ENCODE assay signal across 2 cellular contexts in genomic region chr11:27910186-27910941, GRCh38.
TF ChIP-seq lines count a peak whose summit lies in the region.

No MANE protein-coding gene starts in this region.

TF ChIP-seq in HCT116, 20 proteins besides CTCF, POLR2A, EP300 and RAD21:
- TF ChIP-seq SP1 (IDR thresholded peaks at IDR 0.05; ENCODE audit: low read depth) (peak; percentile 21; the same call in 1 of the 2 replicates), FOSL1 (IDR thresholded peaks at IDR 0.05; ENCODE audit: low read depth) (peak; percentile 76), CEBPB (IDR thresholded peaks at IDR 0.05; ENCODE audit: low read depth) (0 out of 2 replicates have a peak, but pooled peaks have one; percentile 7), TCF7L2 (IDR thresholded peaks at IDR 0.05; ENCODE audit: borderline replicate concordance, extremely low read depth, insufficient read depth, insufficient read length) (no peak), ZFX (IDR thresholded peaks at IDR 0.05) (no peak), JUND (IDR thresholded peaks at IDR 0.05) (peak; percentile 22; the same call in 1 of the 2 replicates), ELF1 (IDR thresholded peaks at IDR 0.05; ENCODE audit: borderline replicate concordance, low read depth) (no peak)

TF ChIP-seq in SK-N-SH, 30 proteins besides CTCF, POLR2A, EP300 and RAD21:
- TF ChIP-seq SMC3 (IDR thresholded peaks at IDR 0.05; ENCODE audit: low read depth, low read length) (no peak), PBX3 (IDR thresholded peaks at IDR 0.05) (peak; percentile 32; the same call in 1 of the 2 replicates), TCF12 (IDR thresholded peaks at IDR 0.05) (peak; percentile 44), RCOR1 (IDR thresholded peaks at IDR 0.05; ENCODE audit: low read length) (no peak), IRF3 (IDR thresholded peaks at IDR 0.05; ENCODE audit: low read depth, low read length) (no peak), CHD2 (IDR thresholded peaks at IDR 0.05; ENCODE audit: low read length, partially characterized antibody) (no peak), FOSL2 (IDR thresholded peaks at IDR 0.05; ENCODE audit: borderline replicate concordance, low read depth) (peak; percentile 86), USF2 (IDR thresholded peaks at IDR 0.05; ENCODE audit: borderline replicate concordance, low read depth, low read length) (no peak), JUND (IDR thresholded peaks at IDR 0.05) (peak; percentile 71), MAX (IDR thresholded peaks at IDR 0.05; ENCODE audit: low read depth) (0 out of 2 replicates have a peak, but pooled peaks have one; percentile 21), TAF1 (IDR thresholded peaks at IDR 0.05; ENCODE audit: borderline replicate concordance, low read depth, low read length) (no peak), YY1 (IDR thresholded peaks at IDR 0.05; ENCODE audit: low read depth) (no peak), NFIC (IDR thresholded peaks at IDR 0.05; ENCODE audit: borderline replicate concordance) (no peak), POLR2AphosphoS5 (IDR thresholded peaks at IDR 0.05; ENCODE audit: low read depth, low read length) (no peak), ELF1 (IDR thresholded peaks at IDR 0.05) (no peak), TEAD4 (IDR thresholded peaks at IDR 0.05; ENCODE audit: borderline replicate concordance, insufficient read depth) (peak; percentile 60; the same call in 1 of the 2 replicates)
